17 cellular contexts compared by ENCODE assay signal in the genomic region with DNA sequence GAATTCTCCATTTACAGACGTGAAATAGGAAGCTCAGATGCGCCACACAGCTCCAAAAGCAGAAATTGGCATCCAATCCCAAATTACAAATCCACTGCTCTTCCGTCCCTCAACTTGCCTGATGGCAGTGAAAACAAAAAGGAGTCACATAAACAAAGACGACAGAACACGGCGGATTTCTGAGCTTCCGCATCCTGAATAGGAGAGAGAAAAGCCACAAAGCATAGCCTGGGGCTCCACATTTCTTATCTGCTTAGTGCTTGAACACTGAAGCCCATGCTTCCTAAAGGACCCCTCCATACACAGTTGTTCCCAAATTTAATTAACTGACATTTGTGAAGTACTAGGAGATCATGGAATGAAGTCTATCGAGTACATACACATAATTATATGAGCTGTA. TPM values are rescaled to one million over a fixed set of nuclear protein-coding genes. Genes with fewer than 3 reads are reported as not detected.
A peak's percentile ranks its signal among the peaks of the same experiment; 100 is the strongest.
DNase-seq lines count a peak whose midpoint lies in the region; ATAC-seq and TF ChIP-seq lines count a peak whose summit lies in the region.
"Had no signal": no experiment of that assay in that cellular context is flagged by ENCODE, and none has a peak within 500 bp of the region (broad histone marks: within the 10 kb centered on the region; RNA-seq: fewer than 3 reads in every experiment).

No MANE protein-coding gene starts in this region.

- H3K27ac Mint-ChIP-seq in neural progenitor cell: no peak overlapping the region
- H3K27ac Mint-ChIP-seq: CD14-positive monocyte; CD4-positive, alpha-beta memory T cell had no signal

- H3K4me1 ChIP-seq in neural progenitor cell (peaks cover 23% of the 10 kb centered on the region), suprapubic skin (no peaks in the 10 kb centered on the region)
- H3K4me1 ChIP-seq: BLaER1 had no signal

- TF ChIP-seq EP300 in suprapubic skin (IDR thresholded peaks at IDR 0.05): no peak

- peak overlapping the region; percentile 66 for H3K4me2 ChIP-seq in neural progenitor cell
- H3K4me2 ChIP-seq: BLaER1 had no signal

- no peaks in the 10 kb centered on the region for H3K27me3 Mint-ChIP-seq in neural progenitor cell (ENCODE audit: insufficient read depth, low read depth)

- DNase-seq in ELF-1 (ENCODE audit: low read depth, low spot score): peak; percentile 76
- peak; percentile 45 for DNase-seq in RPMI7951 (ENCODE audit: low read depth)
- DNase-seq in foreskin melanocyte: peak; percentile 4
- peak; percentile 82 for DNase-seq in neural progenitor cell (ENCODE audit: low spot score)
- no peak for DNase-seq in suprapubic skin (ENCODE audit: low spot score in 2 of 2)
- no peak for DNase-seq in cerebellum (ENCODE audit: low spot score)
- DNase-seq: CD4-positive, alpha-beta memory T cell; DND-41; EL; GOT3; H9 had no signal

- no peak overlapping the region for H3K9ac ChIP-seq in neural progenitor cell
- H3K9ac ChIP-seq: BLaER1 had no signal

- H3K27ac ChIP-seq in neural progenitor cell (peak overlapping the region; percentile 25), suprapubic skin (no peak overlapping the region)
- H3K27ac ChIP-seq: 22Rv1, BLaER1 had no signal

- no peak for TF ChIP-seq POLR2A in suprapubic skin (IDR thresholded peaks at IDR 0.05)

- no peak for ATAC-seq in GM19035 (IDR thresholded peaks at IDR 0.05; ENCODE audit: unreplicated experiment)
- ATAC-seq: HepG2 had no signal

- H3F3A ChIP-seq in neural progenitor cell (ENCODE audit: low read depth): peaks cover 18% of the 10 kb centered on the region

- H3K4me3 ChIP-seq in neural progenitor cell (no peak overlapping the region), suprapubic skin (no peak overlapping the region)
- H3K4me3 ChIP-seq: BLaER1 had no signal

- H3K4me3 Mint-ChIP-seq in neural progenitor cell: no peak overlapping the region
- H3K4me3 Mint-ChIP-seq: CD14-positive monocyte; CD4-positive, alpha-beta memory T cell; H9; IgD-negative memory B cell had no signal

- 87% methylated on average over 8 of the region's 8 CpGs for WGBS in suprapubic skin

- H2AFZ ChIP-seq in neural progenitor cell (replicated peaks): no peak overlapping the region

- peaks cover 5% of the 10 kb centered on the region for H3K36me3 Mint-ChIP-seq in neural progenitor cell
- H3K36me3 Mint-ChIP-seq: CD14-positive monocyte; CD4-positive, alpha-beta memory T cell had no signal

- H3K9me3 Mint-ChIP-seq in neural progenitor cell: no peaks in the 10 kb centered on the region
- H3K9me3 Mint-ChIP-seq: CD14-positive monocyte, H9, IgD-negative memory B cell had no signal

- peaks cover 18% of the 10 kb centered on the region for H3K4me1 Mint-ChIP-seq in neural progenitor cell
- H3K4me1 Mint-ChIP-seq: CD14-positive monocyte; CD4-positive, alpha-beta memory T cell; IgD-negative memory B cell had no signal

- H3K36me3 ChIP-seq in neural progenitor cell (no peaks in the 10 kb centered on the region), suprapubic skin (peaks cover 4% of the 10 kb centered on the region)
- H3K36me3 ChIP-seq: BLaER1 had no signal

- H4K20me1 ChIP-seq in neural progenitor cell (ENCODE audit: low read depth): no peaks in the 10 kb centered on the region
- H4K20me1 ChIP-seq: BLaER1 had no signal

- H3K79me2 ChIP-seq in neural progenitor cell (ENCODE audit: low read depth): no peaks in the 10 kb centered on the region

- no peaks in the 10 kb centered on the region for H3K27me3 ChIP-seq in neural progenitor cell
- no peaks in the 10 kb centered on the region for H3K27me3 ChIP-seq in suprapubic skin
- H3K27me3 ChIP-seq: BLaER1 had no signal

- H3K9me3 ChIP-seq in neural progenitor cell (ENCODE audit: low read depth) (no peaks in the 10 kb centered on the region), suprapubic skin (no peaks in the 10 kb centered on the region)
- H3K9me3 ChIP-seq: BLaER1 had no signal

- TF ChIP-seq CTCF in neural progenitor cell (IDR thresholded peaks at IDR 0.05) (no peak), suprapubic skin (IDR thresholded peaks at IDR 0.05) (no peak)

RNA-seq across cellular contexts. Expression of a gene that starts 32.6 kb away (rescaled TPM):
- total RNA-seq in RPMI7951 (2014; rRNA removed; shearing (Covaris generic)): 0.10 and 0.48 TPM in 2 replicates
- total RNA-seq in neural progenitor cell (ENCODE audit: low replicate concordance) (7.5 and 9.1 TPM in 2 replicates), suprapubic skin (10 to 100 TPM in 1 of 4 donors, 1 to 10 TPM in 3; 4.7 to 13.4 (median 6.5) TPM), cerebellum (16.5 TPM)
- total RNA-seq: CD4-positive, alpha-beta memory T cell had no signal

Comparison
In these comparisons a context has a peak if more than half of its experiments do, and no peak if none do; other contexts are left out.
1. DNase-seq: peak in ELF-1 (single experiment), RPMI7951 (single experiment), foreskin melanocyte (single experiment) and neural progenitor cell (single experiment); none in suprapubic skin (0 of 2) and cerebellum (single experiment).